ENCODE assay signal across 8 cellular contexts in genomic region chr1:116374340-116375164, GRCh38. TPM values are rescaled to one million over a fixed set of nuclear protein-coding genes. Genes with fewer than 3 reads are reported as not detected.
A peak's percentile ranks its signal among the peaks of the same experiment; 100 is the strongest.
DNase-seq lines count a peak whose midpoint lies in the region; ATAC-seq and TF ChIP-seq lines count a peak whose summit lies in the region.

No MANE protein-coding gene starts in this region.

- H2AFZ ChIP-seq in neuron (ENCODE audit: low read depth, low read length), result peak overlapping the region; percentile 86

- H3K27ac ChIP-seq in esophagus squamous epithelium, result peak overlapping the region; percentile 90 to 99 (median 98)

- peak overlapping the region; percentile 93 for H3K4me3 Mint-ChIP-seq in activated CD4-positive, alpha-beta T cell treated with anti-CD3 and anti-CD28 coated beads for 36 hours

- H3K4me3 ChIP-seq in WI38 (ENCODE audit: low read depth, low read length), result peak overlapping the region; percentile 81
- peak overlapping the region; percentile 62 to 94 (median 90) for H3K4me3 ChIP-seq in esophagus squamous epithelium
- peak overlapping the region; percentile 74 for H3K4me3 ChIP-seq in neuron (ENCODE audit: low read length)

- 4 to 9% methylated on average over 17 to 25 of the region's 26 CpGs for WGBS in esophagus squamous epithelium, 2 donors

- no peaks in the 10 kb centered on the region for H3K27me3 Mint-ChIP-seq in activated CD4-positive, alpha-beta T cell treated with anti-CD3 and anti-CD28 coated beads for 36 hours

- H3K9me3 ChIP-seq in esophagus squamous epithelium (no peaks in the 10 kb centered on the region), neuron (ENCODE audit: low read length) (no peaks in the 10 kb centered on the region)

- CTCF ChIA-PET in activated CD4-positive, alpha-beta T cell treated with anti-CD3 and anti-CD28 coated beads for 36 hours (lab: Charles Lee), result interaction anchor here (1.1 to 2.7 kb wide), 8 partner anchors 13 to 235 kb away, joined by 3 to 17 read pairs (median 6); no protein-coding TSS in a partner anchor

- peaks cover 31% of the 10 kb centered on the region for H3K36me3 Mint-ChIP-seq in activated CD4-positive, alpha-beta T cell treated with anti-CD3 and anti-CD28 coated beads for 36 hours (ENCODE audit: low read depth)

- intact Hi-C loops in activated CD4-positive, alpha-beta T cell treated with anti-CD3 and anti-CD28 coated beads for 36 hours (cut with DNase I, micrococcal nuclease), result loop anchor here (1.0 to 5.0 kb wide), 11 partner anchors 182 to 1617 kb away; partner anchors contain the start of genes CD101 (in 1 of the 2), CD58 (in 1 of the 2), CSDE1 (in 1 of the 2) and TENT5C (in 1 of the 2)
- intact Hi-C loops in esophagus squamous epithelium (cut with DNase I), result no loop called here

- peak; percentile 47 for DNase-seq in activated CD4-positive, alpha-beta T cell treated with anti-CD3 and anti-CD28 coated beads for 36 hours
- no peak for DNase-seq in activated CD4-positive, alpha-beta T cell treated with anti-CD3 and anti-CD28 coated beads, Interleukin-2, amount 50 U/mL, for 4 hours
- DNase-seq in esophagus squamous epithelium (lab: John Stamatoyannopoulos, UW) (no peak), GM10266 (ENCODE audit: extremely low spot score) (no peak), AG08395 (ENCODE audit: low spot score) (no peak), OCI-M1 (lab: John Stamatoyannopoulos, UW) (no peak)

- peaks cover 43% of the 10 kb centered on the region for H3K4me1 Mint-ChIP-seq in activated CD4-positive, alpha-beta T cell treated with anti-CD3 and anti-CD28 coated beads for 36 hours

- H3K27me3 ChIP-seq in esophagus squamous epithelium (no peaks in the 10 kb centered on the region), neuron (ENCODE audit: insufficient read depth, low read length) (peaks cover 4% of the 10 kb centered on the region)

- TF ChIP-seq CTCF in WI38 (IDR thresholded peaks at IDR 0.05; ENCODE audit: low read depth, low read length) (no peak), esophagus squamous epithelium (IDR thresholded peaks at IDR 0.05) (no peak), GM10266 (IDR thresholded peaks at IDR 0.05; ENCODE audit: control insufficient read depth, insufficient read depth, low read depth, missing control alignments) (no peak)

- no peaks in the 10 kb centered on the region for H3K36me3 ChIP-seq in esophagus squamous epithelium
- H3K36me3 ChIP-seq in neuron (ENCODE audit: insufficient read depth, low read length), result no peaks in the 10 kb centered on the region

- H3K9me3 Mint-ChIP-seq in activated CD4-positive, alpha-beta T cell treated with anti-CD3 and anti-CD28 coated beads for 36 hours (ENCODE audit: low read depth), result no peaks in the 10 kb centered on the region

- ATAC-seq in activated CD4-positive, alpha-beta T cell treated with anti-CD3 and anti-CD28 coated beads for 36 hours, result no peak

- no peak for TF ChIP-seq POLR2A in esophagus squamous epithelium (IDR thresholded peaks at IDR 0.05)

- H3K4me1 ChIP-seq in esophagus squamous epithelium, result peaks cover 31 to 68% (median 46%) of the 10 kb centered on the region in 3 donors
- H3K4me1 ChIP-seq in neuron (ENCODE audit: insufficient read depth, low read length), result peaks cover 36% of the 10 kb centered on the region

- POLR2A ChIA-PET in activated CD4-positive, alpha-beta T cell treated with anti-CD3 and anti-CD28 coated beads for 36 hours (lab: Charles Lee), result interaction anchor here (0.7 to 1.0 kb wide), 3 partner anchors 44 to 808 kb away, joined by 3 read pairs; no protein-coding TSS in a partner anchor

- peak overlapping the region; percentile 98 for H3K27ac Mint-ChIP-seq in activated CD4-positive, alpha-beta T cell treated with anti-CD3 and anti-CD28 coated beads for 36 hours

RNA-seq across cellular contexts. Expression of gene ATP1A1, which starts 1.5 kb away (rescaled TPM):
- total RNA-seq in activated CD4-positive, alpha-beta T cell treated with anti-CD3 and anti-CD28 coated beads for 36 hours, result 100 to 1,000 TPM; 247 to 257 TPM
- total RNA-seq in esophagus squamous epithelium, result 100 to 1,000 TPM; 310 to 443 (median 391) TPM
